ENCODE assay signal across 9 cellular contexts in the genomic region with DNA sequence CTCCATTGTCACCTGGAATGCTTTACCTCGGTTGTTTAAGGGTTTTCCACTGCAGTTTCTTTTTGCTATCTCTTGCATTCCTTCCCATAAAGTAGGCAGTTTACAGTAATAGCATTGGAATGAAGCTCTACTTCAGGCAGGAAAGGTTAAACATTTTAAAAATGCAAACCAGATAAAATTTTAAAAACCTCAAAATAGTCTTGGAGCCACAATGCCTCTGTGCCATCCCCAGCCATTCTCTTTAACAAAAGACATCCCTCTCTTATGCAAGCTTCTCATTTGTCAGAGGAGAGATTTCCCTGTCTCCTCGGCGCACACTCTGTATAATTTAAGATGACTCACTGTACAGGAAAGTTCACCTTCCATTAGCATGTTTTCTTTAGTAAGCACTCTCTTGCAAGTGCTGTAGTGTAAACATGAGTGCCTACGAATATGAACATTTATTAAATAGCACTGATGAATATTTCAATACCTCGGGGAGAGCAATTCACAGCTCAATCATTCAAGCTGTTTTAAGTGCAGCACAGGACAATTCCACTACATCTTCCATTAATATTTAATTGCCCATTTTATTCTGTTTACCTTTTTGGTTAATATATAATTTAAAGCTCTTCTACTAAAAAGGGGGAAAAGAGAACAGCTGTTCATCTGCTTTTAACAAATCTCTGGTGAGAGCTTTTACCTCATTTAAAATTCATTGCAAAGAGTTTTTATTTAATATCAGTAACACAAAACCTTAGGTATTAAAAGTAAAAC.
DNase-seq lines count a peak whose midpoint lies in the region; ATAC-seq and TF ChIP-seq lines count a peak whose summit lies in the region.
"Had no signal": no experiment of that assay in that cellular context is flagged by ENCODE, and none has a peak within 500 bp of the region (broad histone marks: within the 10 kb centered on the region; RNA-seq: fewer than 3 reads in every experiment).

No MANE protein-coding gene starts in this region.

- H3K4me2 ChIP-seq in GM23338, result no peak overlapping the region
- no peak overlapping the region for H3K4me2 ChIP-seq in OCI-LY7 (ENCODE audit: low read length)
- peak overlapping the region; percentile 59 for H3K4me2 ChIP-seq in smooth muscle cell

- H3K9me3 Mint-ChIP-seq in GM23338, result no peaks in the 10 kb centered on the region

- no peaks in the 10 kb centered on the region for H3K9me3 ChIP-seq in OCI-LY7 (ENCODE audit: low read length)
- no peaks in the 10 kb centered on the region for H3K9me3 ChIP-seq in smooth muscle cell (replicated peaks; ENCODE audit: low read depth)
- H3K9me3 ChIP-seq: lower lobe of right lung had no signal

- peak overlapping the region; percentile 9 for H3K9ac ChIP-seq in smooth muscle cell (ENCODE audit: low read depth)

- TF ChIP-seq CTCF in GM23338 (conservative IDR thresholded peaks at IDR 0.05; ENCODE audit: low read depth in 2 of 2), result no peak
- TF ChIP-seq CTCF in OCI-LY7 (conservative IDR thresholded peaks at IDR 0.05; ENCODE audit: low read length), result no peak
- no peak for TF ChIP-seq CTCF in fibroblast of the aortic adventitia (IDR thresholded peaks at IDR 0.05; ENCODE audit: insufficient read depth, low read length)
- TF ChIP-seq CTCF in smooth muscle cell (IDR thresholded peaks at IDR 0.05; ENCODE audit: borderline replicate concordance, insufficient read depth, poor library complexity, severe bottlenecking), result no peak

- no peaks in the 10 kb centered on the region for H3K36me3 Mint-ChIP-seq in GM23338 (ENCODE audit: low read depth)

- H3K4me3 ChIP-seq in GM23338 (no peak overlapping the region), OCI-LY7 (ENCODE audit: low read depth, low read length, poor library complexity, severe bottlenecking) (no peak overlapping the region), fibroblast of the aortic adventitia (ENCODE audit: low read depth, low read length) (no peak overlapping the region), smooth muscle cell (peak overlapping the region; percentile 16)
- H3K4me3 ChIP-seq: lower lobe of right lung had no signal

- 39% methylated on average over 5 of the region's 5 CpGs for WGBS in smooth muscle cell (ENCODE audit: low lambda C conversion rate)

- no peaks in the 10 kb centered on the region for H4K20me1 ChIP-seq in GM23338 (replicated peaks; ENCODE audit: insufficient read depth)
- H4K20me1 ChIP-seq in OCI-LY7 (ENCODE audit: insufficient read depth, low read length), result no peaks in the 10 kb centered on the region
- no peaks in the 10 kb centered on the region for H4K20me1 ChIP-seq in smooth muscle cell (ENCODE audit: low read depth)

- no peaks in the 10 kb centered on the region for H3K4me1 ChIP-seq in GM23338 (ENCODE audit: insufficient read depth)
- H3K4me1 ChIP-seq in OCI-LY7 (ENCODE audit: insufficient read depth, low read length, poor library complexity, severe bottlenecking), result no peaks in the 10 kb centered on the region
- H3K4me1 ChIP-seq in smooth muscle cell (ENCODE audit: low read depth), result no peaks in the 10 kb centered on the region

- H3K9me2 ChIP-seq in GM23338 (ENCODE audit: insufficient read depth) (no peaks in the 10 kb centered on the region), OCI-LY7 (ENCODE audit: insufficient read depth, low read length) (no peaks in the 10 kb centered on the region)

- POLR2A ChIA-PET in OCI-LY7 (lab: Charles Lee), result interaction anchor here (0.9 to 2.3 kb wide), 3 partner anchors 9 to 29 kb away, joined by 3 to 9 read pairs (median 3); no protein-coding TSS in a partner anchor

- H3K27ac ChIP-seq in GM23338 (ENCODE audit: low read depth) (no peak overlapping the region), OCI-LY7 (ENCODE audit: low read depth, low read length, poor library complexity, severe bottlenecking) (no peak overlapping the region), smooth muscle cell (ENCODE audit: low read depth) (peak overlapping the region; percentile 73)
- H3K27ac ChIP-seq: lower lobe of right lung had no signal

- no peak overlapping the region for H3K4me3 Mint-ChIP-seq in GM23338

- intact Hi-C loops in OCI-LY7 (cut with micrococcal nuclease; ENCODE audit: unreplicated experiment), result no loop called here

- no TSS peak for BruUV-seq in OCI-LY7 (replicated peaks; lab: Mats Ljungman, UMichigan)

- DNase-seq in GM23338 (ENCODE audit: low spot score), result no peak
- DNase-seq in OCI-LY7 (ENCODE audit: low spot score), result no peak
- peak; percentile 93 for DNase-seq in fibroblast of the aortic adventitia (ENCODE audit: low read depth)
- no peak for DNase-seq in smooth muscle cell (lab: John Stamatoyannopoulos, UW; ENCODE audit: unreplicated experiment)
- no peak for DNase-seq in activated gamma-delta T cell treated with Interleukin-2 at 50 U/mL for 16 hours
- DNase-seq in NCI-H187 treated with DMSO at 0.1 percent for 48 hours (lab: John Stamatoyannopoulos, UW), result no peak
- DNase-seq in stimulated activated CD4-positive, alpha-beta T cell treated with anti-CD3 and anti-CD28 coated beads, Interleukin-4, amount 100 ng/mL, for 1 hour, result no peak
- DNase-seq: HCEC 1CT, lower lobe of right lung had no signal

- H3K27ac Mint-ChIP-seq in GM23338, result 0 out of 2 replicates have a peak overlapping the region, but pooled peaks have one; percentile 23

- H3F3A ChIP-seq in GM23338 (replicated peaks; ENCODE audit: low read depth) (no peaks in the 10 kb centered on the region), smooth muscle cell (ENCODE audit: low read depth) (no peaks in the 10 kb centered on the region)

- CTCF ChIA-PET in OCI-LY7 (lab: Charles Lee; ENCODE audit: unreplicated experiment), result no interaction called here

- H3K27me3 ChIP-seq in GM23338 (ENCODE audit: insufficient read depth), result no peaks in the 10 kb centered on the region
- H3K27me3 ChIP-seq in smooth muscle cell (ENCODE audit: low read depth), result no peaks in the 10 kb centered on the region

- no peak for ATAC-seq in GM23338

- H2AFZ ChIP-seq in GM23338 (0 out of 2 replicates have a peak overlapping the region, but pooled peaks have one; percentile 6), OCI-LY7 (ENCODE audit: low read length) (peak overlapping the region; percentile 21; the same call in 1 of the 2 replicates), smooth muscle cell (ENCODE audit: low read depth) (no peak overlapping the region)

- H3K79me2 ChIP-seq in GM23338 (replicated peaks; ENCODE audit: insufficient read depth), result no peaks in the 10 kb centered on the region
- H3K79me2 ChIP-seq in OCI-LY7 (ENCODE audit: insufficient read depth, low read depth, low read length), result no peaks in the 10 kb centered on the region
- H3K79me2 ChIP-seq in smooth muscle cell (ENCODE audit: low read depth), result no peaks in the 10 kb centered on the region

- H3K36me3 ChIP-seq in GM23338 (ENCODE audit: insufficient read depth), result no peaks in the 10 kb centered on the region
- H3K36me3 ChIP-seq in OCI-LY7 (ENCODE audit: insufficient read depth, low read length), result no peaks in the 10 kb centered on the region
- H3K36me3 ChIP-seq in smooth muscle cell (ENCODE audit: low read depth), result no peaks in the 10 kb centered on the region
- H3K36me3 ChIP-seq: lower lobe of right lung had no signal

- no peaks in the 10 kb centered on the region for H3K27me3 Mint-ChIP-seq in GM23338 (ENCODE audit: insufficient read depth, low read depth, poor library complexity)

- H3K4me1 Mint-ChIP-seq in GM23338, result 0 out of 3 replicates have a peak, but pooled peaks cover 4% of the 10 kb centered on the region

TF ChIP-seq in GM23338, 12 proteins besides CTCF, POLR2A, EP300 and RAD21 (continues in another document):
- TF ChIP-seq, protein P1, sequence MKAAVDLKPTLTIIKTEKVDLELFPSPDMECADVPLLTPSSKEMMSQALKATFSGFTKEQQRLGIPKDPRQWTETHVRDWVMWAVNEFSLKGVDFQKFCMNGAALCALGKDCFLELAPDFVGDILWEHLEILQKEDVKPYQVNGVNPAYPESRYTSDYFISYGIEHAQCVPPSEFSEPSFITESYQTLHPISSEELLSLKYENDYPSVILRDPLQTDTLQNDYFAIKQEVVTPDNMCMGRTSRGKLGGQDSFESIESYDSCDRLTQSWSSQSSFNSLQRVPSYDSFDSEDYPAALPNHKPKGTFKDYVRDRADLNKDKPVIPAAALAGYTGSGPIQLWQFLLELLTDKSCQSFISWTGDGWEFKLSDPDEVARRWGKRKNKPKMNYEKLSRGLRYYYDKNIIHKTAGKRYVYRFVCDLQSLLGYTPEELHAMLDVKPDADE (IDR thresholded peaks at IDR 0.05), result no peak
